ENCODE assay signal across 8 cellular contexts in the genomic region with DNA sequence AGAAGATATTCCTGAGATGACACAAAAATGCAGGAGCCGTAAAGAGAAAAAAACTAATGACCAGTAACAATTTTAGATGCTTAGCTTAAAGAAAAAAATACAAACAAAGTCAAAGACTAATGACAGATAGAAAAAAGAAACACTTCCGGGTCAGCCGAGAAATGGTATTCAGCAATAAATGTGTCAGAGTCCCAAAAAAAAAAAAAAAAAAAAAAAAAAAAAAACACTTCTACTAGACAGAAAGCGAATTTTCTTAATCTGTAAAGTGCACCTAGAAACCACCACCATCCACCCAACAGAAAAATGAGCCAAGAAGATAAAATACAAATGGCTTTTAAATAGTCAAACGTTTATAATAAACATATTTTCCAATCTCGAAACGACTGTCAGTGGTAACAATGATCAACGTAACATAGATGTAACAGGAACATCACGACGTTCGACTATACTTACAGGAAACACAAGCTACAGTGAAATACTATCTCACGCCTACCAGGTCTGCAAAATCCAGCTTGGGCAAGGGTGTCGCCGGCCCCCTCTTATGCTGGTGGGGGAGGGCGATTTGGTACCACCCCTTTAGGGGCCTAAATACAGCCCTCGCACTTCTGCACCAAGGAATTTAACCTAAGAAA. TPM values are rescaled to one million over a fixed set of nuclear protein-coding genes. Genes with fewer than 3 reads are reported as not detected.
DNase-seq lines count a peak whose midpoint lies in the region; ATAC-seq, FAIRE-seq and TF ChIP-seq lines count a peak whose summit lies in the region.

No MANE protein-coding gene starts in this region.

- H3K9me3 ChIP-seq in adrenal gland (replicated peaks in 1 of 3), result no peaks in the 10 kb centered on the region
- no peaks in the 10 kb centered on the region for H3K9me3 ChIP-seq in kidney (ENCODE audit: control insufficient read depth in 1 of 2, low read length in 2 of 2)
- no peaks in the 10 kb centered on the region for H3K9me3 ChIP-seq in thyroid gland

- H3K27me3 ChIP-seq in KMS-11 (ENCODE audit: insufficient read depth, low read depth) (no peaks in the 10 kb centered on the region), adrenal gland (no peaks in the 10 kb centered on the region), thyroid gland (no peaks in the 10 kb centered on the region)

- DNase-seq in adrenal gland, result peak in 1 of 7 donors; percentile 23
- DNase-seq in kidney, result no peak
- DNase-seq in thyroid gland, result no peak
- no peak for DNase-seq in ecto neural progenitor cell (ENCODE audit: low spot score)

- H2AFZ ChIP-seq in KMS-11 (ENCODE audit: low read depth), result no peak overlapping the region

- no peaks in the 10 kb centered on the region for H3K36me3 ChIP-seq in KMS-11 (ENCODE audit: insufficient read depth)
- H3K36me3 ChIP-seq in adrenal gland (replicated peaks in 1 of 2), result no peaks in the 10 kb centered on the region
- H3K36me3 ChIP-seq in kidney (ENCODE audit: control insufficient read depth in 1 of 2, insufficient read depth in 2 of 2, low read length in 2 of 2), result no peaks in the 10 kb centered on the region
- no peaks in the 10 kb centered on the region for H3K36me3 ChIP-seq in thyroid gland

- WGBS in adrenal gland, 4 donors, result 5 to 10% (median 8%) methylated on average over 16 of the region's 16 CpGs
- WGBS in thyroid gland, 2 donors, result 35% methylated on average over 16 of the region's 16 CpGs

- H3K4me3 ChIP-seq in KMS-11 (IDR thresholded peaks at IDR 0.05; ENCODE audit: insufficient read depth, low read depth, low read length) (peak overlapping the region; percentile 54), adrenal gland (peak overlapping the region in 3 of 4 donors; percentile 83 to 95 (median 94)), kidney (ENCODE audit: low read length in 2 of 2) (peak overlapping the region; percentile 81 to 91), thyroid gland (replicated peaks in 1 of 3) (peak overlapping the region in 1 of 3 donors; percentile 93)

- TF ChIP-seq POLR2A in adrenal gland (IDR thresholded peaks at IDR 0.05) (peak in 1 of 2 donors; percentile 11), thyroid gland (IDR thresholded peaks at IDR 0.05) (no peak)

- intact Hi-C loops in adrenal gland (cut with DNase I), result no loop called here
- intact Hi-C loops in kidney (cut with DNase I), result no loop called here
- intact Hi-C loops in thyroid gland (cut with DNase I), result no loop called here

- peaks cover 35% of the 10 kb centered on the region for H3K79me2 ChIP-seq in KMS-11 (ENCODE audit: insufficient read depth, low read depth)

- peak overlapping the region; percentile 94 for H3K4me2 ChIP-seq in KMS-11

- H3K4me1 ChIP-seq in KMS-11 (ENCODE audit: low read depth, poor library complexity, severe bottlenecking) (peaks cover 17% of the 10 kb centered on the region), adrenal gland (replicated peaks in 1 of 2) (peaks cover 46 to 52% of the 10 kb centered on the region in 2 donors), kidney (ENCODE audit: control insufficient read depth in 1 of 2, insufficient read depth in 1 of 2, low read depth in 1 of 2, low read length in 2 of 2) (peaks cover 13 to 28% of the 10 kb centered on the region in 2 donors), thyroid gland (peaks cover 27 to 32% of the 10 kb centered on the region in 2 donors)

- TF ChIP-seq CTCF in C4-2B (conservative IDR thresholded peaks at IDR 0.05) (no peak), KMS-11 (conservative IDR thresholded peaks at IDR 0.05; ENCODE audit: low read depth, low read length) (no peak), adrenal gland (IDR thresholded peaks at IDR 0.05) (no peak), kidney (IDR thresholded peaks at IDR 0.05; ENCODE audit: borderline replicate concordance, extremely low read depth, insufficient read depth) (no peak), thyroid gland (IDR thresholded peaks at IDR 0.05) (no peak)

- no peak for FAIRE-seq in kidney (lab: Jason Lieb, UNC)

- H3K9ac ChIP-seq in KMS-11, result peak overlapping the region; percentile 83; the same call in 1 of the 2 replicates
- H3K9ac ChIP-seq in kidney (ENCODE audit: low read length in 2 of 2), result peak overlapping the region in 1 of 2 donors; percentile 87

- ATAC-seq in HG03175 (IDR thresholded peaks at IDR 0.05; ENCODE audit: unreplicated experiment) (no peak), GM19463 (IDR thresholded peaks at IDR 0.05; ENCODE audit: unreplicated experiment) (no peak)

- H3K27ac ChIP-seq in C4-2B (peak overlapping the region; percentile 96), KMS-11 (peak overlapping the region; percentile 70; the same call in 1 of the 2 replicates), adrenal gland (peak overlapping the region; percentile 87 to 99 (median 97)), kidney (ENCODE audit: low read depth in 2 of 2, low read length in 2 of 2) (peak overlapping the region in 1 of 2 donors; percentile 53), thyroid gland (peak overlapping the region in 2 of 3 donors; percentile 77 to 88)

- no peaks in the 10 kb centered on the region for H4K20me1 ChIP-seq in KMS-11 (ENCODE audit: insufficient read depth)

RNA-seq across cellular contexts. Expression of a gene that starts 10.6 kb away (rescaled TPM):
- 100 to 1,000 TPM in 4 of 8 donors, 10 to 100 TPM in 4; 60.1 to 145 (median 99.4) TPM for total RNA-seq in adrenal gland
- 100 to 1,000 TPM in 2 of 3 donors, 1 to 10 TPM in 1; 2.5 to 235 (median 195) TPM for polyA plus RNA-seq in adrenal gland
- 63.8 TPM for total RNA-seq in kidney
- 65.1 TPM for polyA plus RNA-seq in kidney (ENCODE audit: insufficient read depth, low read depth, low replicate concordance)
- total RNA-seq in thyroid gland, result 100 to 1,000 TPM in 1 of 4 donors, 10 to 100 TPM in 3; 86.8 to 134 (median 91.4) TPM

RNA-seq across cellular contexts. Expression of a gene that starts 11.3 kb away (rescaled TPM):
- 10 to 100 TPM in 7 of 8 donors, 1 to 10 TPM in 1; 7.1 to 28.1 (median 18.3) TPM for total RNA-seq in adrenal gland
- polyA plus RNA-seq in adrenal gland, result 10 to 100 TPM in 1 of 3 donors, 1 to 10 TPM in 2; 2.0 to 12.9 (median 6.9) TPM
- total RNA-seq in kidney, result 22.2 TPM
- 10.4 TPM for polyA plus RNA-seq in kidney (ENCODE audit: insufficient read depth, low read depth, low replicate concordance)
- total RNA-seq in thyroid gland, result 1 to 10 TPM; 1.8 to 6.4 (median 3.4) TPM

RNA-seq across cellular contexts. Expression of a gene that starts 26.4 kb away (rescaled TPM):
- total RNA-seq in adrenal gland (10 to 100 TPM; 14.4 to 98.8 (median 44.5) TPM), kidney (36.8 TPM), thyroid gland (10 to 100 TPM; 14.0 to 21.8 (median 17.2) TPM)
- polyA plus RNA-seq in adrenal gland (100 to 1,000 TPM in 2 of 3 donors, 10 to 100 TPM in 1; 18.4 to 155 (median 150) TPM), kidney (ENCODE audit: insufficient read depth, low read depth, low replicate concordance) (12.1 TPM)

RNA-seq across cellular contexts. Expression of a gene that starts 30.5 kb away (rescaled TPM):
- 10 to 100 TPM in 3 of 8 donors, 1 to 10 TPM in 5; 4.7 to 29.6 (median 9.2) TPM for total RNA-seq in adrenal gland
- polyA plus RNA-seq in adrenal gland, result 1 to 10 TPM in 2 of 3 donors, not detected in 1; 8.1 to 8.3 TPM
- total RNA-seq in kidney, result 10.3 TPM
- polyA plus RNA-seq in kidney (ENCODE audit: insufficient read depth, low read depth, low replicate concordance), result 6.1 TPM
- total RNA-seq in thyroid gland, result 10 to 100 TPM in 2 of 4 donors, 1 to 10 TPM in 2; 4.0 to 14.6 (median 8.3) TPM

RNA-seq across cellular contexts. Expression of a gene that starts 30.5 kb away (rescaled TPM):
- 100 to 1,000 TPM in 3 of 8 donors, 10 to 100 TPM in 5; 47.8 to 192 (median 84.8) TPM for total RNA-seq in adrenal gland
- 10 to 100 TPM; 13.5 to 43.8 (median 22.7) TPM for polyA plus RNA-seq in adrenal gland
- 90.1 TPM for total RNA-seq in kidney
- polyA plus RNA-seq in kidney (ENCODE audit: insufficient read depth, low read depth, low replicate concordance), result 49.5 TPM
- 100 to 1,000 TPM in 3 of 4 donors, 10 to 100 TPM in 1; 69.5 to 269 (median 137) TPM for total RNA-seq in thyroid gland
